ENCODE assay signal across 1 cellular context in the genomic region with DNA sequence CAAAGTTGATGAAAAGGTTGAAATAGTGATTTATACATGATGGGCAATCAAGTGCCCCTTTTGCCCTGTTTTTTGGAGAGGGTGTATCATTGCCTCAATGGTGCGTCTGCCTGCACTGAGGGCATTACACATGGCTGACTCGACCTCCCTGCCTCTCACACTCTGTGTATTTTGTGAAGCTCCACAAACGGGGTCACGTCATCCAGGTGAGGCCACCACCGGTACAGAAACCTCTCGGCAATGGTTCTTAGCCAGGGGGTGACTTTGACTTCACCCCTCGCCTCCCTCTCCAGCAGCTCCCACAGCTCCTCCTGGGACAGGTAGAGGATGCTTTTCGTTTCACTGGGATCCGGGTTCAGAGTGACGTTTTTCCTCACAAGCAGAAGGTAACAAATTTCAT.
TF ChIP-seq lines count a peak whose summit lies in the region.

No MANE protein-coding gene starts in this region.

TF ChIP-seq in HepG2, 621 proteins besides CTCF, POLR2A, EP300 and RAD21:
- TF ChIP-seq AGO2 (optimal IDR thresholded peaks at IDR 0.05; ENCODE audit: low read depth, low read length) (peak; percentile 27), ZMAT3 (CRISPR knock-in tag; conservative IDR thresholded peaks at IDR 0.05) (no peak)
